1 cellular context compared by ENCODE assay signal in the genomic region with DNA sequence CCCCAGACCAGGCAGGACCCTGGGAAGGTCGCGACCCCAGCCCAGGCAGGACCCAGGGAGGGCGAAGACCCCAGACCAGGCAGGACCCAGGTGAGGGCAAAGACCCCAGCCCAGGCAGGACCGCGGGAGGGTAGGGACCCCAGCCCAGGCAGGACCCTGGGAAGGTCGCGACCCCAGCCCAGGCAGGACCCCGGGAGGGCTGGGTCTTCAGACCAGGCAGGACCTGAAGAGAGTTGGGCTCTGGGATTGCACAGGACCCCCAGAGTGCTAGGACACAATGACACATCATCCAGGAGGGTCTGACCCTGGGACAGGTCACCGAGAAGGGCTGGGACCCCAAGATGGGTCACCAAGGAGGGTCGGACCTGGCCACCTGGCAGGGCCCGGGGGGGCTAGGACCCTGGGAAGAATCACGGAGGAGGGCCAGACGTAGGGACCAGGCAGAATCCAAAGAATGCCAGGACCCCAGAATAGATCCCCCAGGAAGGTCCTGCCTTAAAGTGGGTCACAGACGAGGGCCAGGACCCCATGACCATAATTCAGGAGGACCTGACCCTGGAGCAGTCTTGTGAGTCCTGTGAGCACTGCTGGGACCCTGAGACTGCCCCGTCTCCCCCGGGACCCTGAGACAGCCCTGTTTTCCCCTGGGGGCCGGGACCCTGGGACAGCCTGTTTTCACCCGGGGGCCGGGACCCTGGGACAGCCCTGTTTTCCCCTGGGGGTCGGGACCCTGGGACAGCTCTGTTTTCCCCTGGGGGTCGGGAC.
TF ChIP-seq lines count a peak whose summit lies in the region.

No MANE protein-coding gene starts in this region.

TF ChIP-seq in neural cell, 6 proteins besides CTCF, POLR2A, EP300 and RAD21 (continued from another document):
- TF ChIP-seq, protein P1, sequence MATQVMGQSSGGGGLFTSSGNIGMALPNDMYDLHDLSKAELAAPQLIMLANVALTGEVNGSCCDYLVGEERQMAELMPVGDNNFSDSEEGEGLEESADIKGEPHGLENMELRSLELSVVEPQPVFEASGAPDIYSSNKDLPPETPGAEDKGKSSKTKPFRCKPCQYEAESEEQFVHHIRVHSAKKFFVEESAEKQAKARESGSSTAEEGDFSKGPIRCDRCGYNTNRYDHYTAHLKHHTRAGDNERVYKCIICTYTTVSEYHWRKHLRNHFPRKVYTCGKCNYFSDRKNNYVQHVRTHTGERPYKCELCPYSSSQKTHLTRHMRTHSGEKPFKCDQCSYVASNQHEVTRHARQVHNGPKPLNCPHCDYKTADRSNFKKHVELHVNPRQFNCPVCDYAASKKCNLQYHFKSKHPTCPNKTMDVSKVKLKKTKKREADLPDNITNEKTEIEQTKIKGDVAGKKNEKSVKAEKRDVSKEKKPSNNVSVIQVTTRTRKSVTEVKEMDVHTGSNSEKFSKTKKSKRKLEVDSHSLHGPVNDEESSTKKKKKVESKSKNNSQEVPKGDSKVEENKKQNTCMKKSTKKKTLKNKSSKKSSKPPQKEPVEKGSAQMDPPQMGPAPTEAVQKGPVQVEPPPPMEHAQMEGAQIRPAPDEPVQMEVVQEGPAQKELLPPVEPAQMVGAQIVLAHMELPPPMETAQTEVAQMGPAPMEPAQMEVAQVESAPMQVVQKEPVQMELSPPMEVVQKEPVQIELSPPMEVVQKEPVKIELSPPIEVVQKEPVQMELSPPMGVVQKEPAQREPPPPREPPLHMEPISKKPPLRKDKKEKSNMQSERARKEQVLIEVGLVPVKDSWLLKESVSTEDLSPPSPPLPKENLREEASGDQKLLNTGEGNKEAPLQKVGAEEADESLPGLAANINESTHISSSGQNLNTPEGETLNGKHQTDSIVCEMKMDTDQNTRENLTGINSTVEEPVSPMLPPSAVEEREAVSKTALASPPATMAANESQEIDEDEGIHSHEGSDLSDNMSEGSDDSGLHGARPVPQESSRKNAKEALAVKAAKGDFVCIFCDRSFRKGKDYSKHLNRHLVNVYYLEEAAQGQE (IDR thresholded peaks at IDR 0.05; ENCODE audit: borderline replicate concordance) = no peak
- TF ChIP-seq EZH2 (IDR thresholded peaks at IDR 0.05; ENCODE audit: borderline replicate concordance, insufficient read depth, low read length, poor library complexity, severe bottlenecking) = no peak
- TF ChIP-seq POLR2AphosphoS5 (IDR thresholded peaks at IDR 0.05) = no peak
- TF ChIP-seq TAF1 (IDR thresholded peaks at IDR 0.05; ENCODE audit: low read depth) = no peak
